ENCODE assay signal across 15 cellular contexts in the genomic region with DNA sequence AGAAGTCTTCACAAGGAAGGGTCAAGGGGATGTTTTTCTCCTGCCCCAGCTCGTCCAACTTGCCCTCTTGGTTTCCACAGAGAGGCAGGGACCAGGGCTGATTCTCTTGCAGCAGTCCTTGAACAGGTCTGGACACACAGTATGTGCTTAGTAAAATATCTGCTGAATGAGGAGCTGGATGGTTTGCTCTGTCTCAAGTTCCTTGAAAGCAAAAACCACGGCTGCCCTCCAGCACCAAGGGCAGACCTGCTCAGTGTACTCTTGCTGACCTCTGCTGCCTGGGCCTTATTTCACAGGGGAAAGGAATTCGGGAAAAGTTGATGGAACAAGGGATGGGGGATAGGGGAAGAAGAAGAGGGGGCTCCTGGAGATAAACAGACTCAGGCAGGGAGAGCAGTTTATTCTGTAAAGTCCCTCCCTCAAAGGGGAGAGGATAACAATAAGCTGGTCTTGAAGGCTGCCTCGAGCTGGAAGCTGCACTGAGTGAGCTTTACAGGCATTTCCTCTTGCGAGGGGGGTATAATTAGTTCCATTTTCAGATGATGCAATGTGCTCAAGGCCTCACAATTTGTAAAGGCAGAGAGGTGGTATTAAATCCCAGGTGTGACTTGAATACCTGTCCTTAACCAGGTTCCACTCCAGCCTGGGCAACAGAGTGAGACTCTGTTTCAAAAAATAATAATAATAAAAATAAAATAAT. TPM values are rescaled to one million over a fixed set of nuclear protein-coding genes. Genes with fewer than 3 reads are reported as not detected.
DNase-seq lines count a peak whose midpoint lies in the region; ATAC-seq, FAIRE-seq and TF ChIP-seq lines count a peak whose summit lies in the region.
"Had no signal": no experiment of that assay in that cellular context is flagged by ENCODE, and none has a peak within 500 bp of the region (broad histone marks: within the 10 kb centered on the region; RNA-seq: fewer than 3 reads in every experiment).

No MANE protein-coding gene starts in this region.

- peak; percentile 13 for FAIRE-seq in GM12891 (lab: Jason Lieb, UNC)
- FAIRE-seq: GM18507 had no signal

- no peaks in the 10 kb centered on the region for H3K27me3 ChIP-seq in left lung
- H3K27me3 ChIP-seq: adrenal gland had no signal

- peaks cover 74% of the 10 kb centered on the region for H3K4me1 Mint-ChIP-seq in T-helper 2 cell treated with Interferon-gamma antibody and Interleukin-4, amounts not matched to agents 5 μg/mL and 100 μg/mL, for 36 hours (ENCODE audit: low read depth)

- H3K4me1 ChIP-seq in left lung: peaks cover 33 to 75% of the 10 kb centered on the region in 2 donors

- no peaks in the 10 kb centered on the region for H3K27me3 Mint-ChIP-seq in T-helper 2 cell treated with Interferon-gamma antibody and Interleukin-4, amounts not matched to agents 5 μg/mL and 100 μg/mL, for 36 hours (ENCODE audit: low read depth)

- no peaks in the 10 kb centered on the region for H3K36me3 ChIP-seq in left lung
- H3K36me3 ChIP-seq: adrenal gland had no signal

- H3K9me3 ChIP-seq in left lung: no peaks in the 10 kb centered on the region
- H3K9me3 ChIP-seq: adrenal gland had no signal

- peak overlapping the region; percentile 38 for H3K4me3 Mint-ChIP-seq in T-helper 2 cell treated with Interferon-gamma antibody and Interleukin-4, amounts not matched to agents 5 μg/mL and 100 μg/mL, for 36 hours

- TF ChIP-seq POLR2A in GM12891 (IDR thresholded peaks at IDR 0.05; ENCODE audit: low read depth, low read length): no peak

- ATAC-seq in HG03280 (IDR thresholded peaks at IDR 0.05; ENCODE audit: unreplicated experiment) (peak; percentile 45), left lung (peak; percentile 9), HG02970 (IDR thresholded peaks at IDR 0.05; ENCODE audit: low FRiP score, unreplicated experiment) (no peak), GM21576 (IDR thresholded peaks at IDR 0.05; ENCODE audit: unreplicated experiment) (no peak)
- ATAC-seq: PC-3 had no signal

- TF ChIP-seq CTCF in left lung (IDR thresholded peaks at IDR 0.05) (no peak), foreskin fibroblast (IDR thresholded peaks at IDR 0.05; ENCODE audit: low read depth, low read length) (no peak)

- intact Hi-C loops in left lung (cut with DNase I): no loop called here

- H3K27ac Mint-ChIP-seq in T-helper 2 cell treated with Interferon-gamma antibody and Interleukin-4, amounts not matched to agents 5 μg/mL and 100 μg/mL, for 36 hours: peak overlapping the region; percentile 81

- peak; percentile 43 for DNase-seq in GM12891 (ENCODE audit: insufficient read length, low spot score)
- DNase-seq in T-helper 2 cell treated with Interferon-gamma antibody and Interleukin-4, amounts not matched to agents 5 μg/mL and 100 μg/mL, for 36 hours (ENCODE audit: low spot score): no peak
- DNase-seq in left lung: no peak
- no peak for DNase-seq in foreskin fibroblast
- no peak for DNase-seq in midbrain (lab: John Stamatoyannopoulos, UW)
- DNase-seq: activated CD4-positive, CD25-positive, alpha-beta regulatory T cell; adrenal gland; DMS153; GOT3; PC-3; stimulated activated CD4-positive, alpha-beta T cell treated with anti-CD3 and anti-CD28 coated beads, Interleukin-12 subunit alpha, Interleukin-12 subunit beta, amount 100 ng/mL, for 4 hours had no signal

- no peak overlapping the region for H3K4me3 ChIP-seq in left lung
- no peak overlapping the region for H3K4me3 ChIP-seq in foreskin fibroblast (ENCODE audit: low read depth in 1 of 2, low read length in 2 of 2)
- H3K4me3 ChIP-seq: adrenal gland had no signal

- peak overlapping the region; percentile 19 to 42 for H3K27ac ChIP-seq in left lung
- H3K27ac ChIP-seq: adrenal gland had no signal

- peaks cover 12% of the 10 kb centered on the region for H3K9me3 Mint-ChIP-seq in T-helper 2 cell treated with Interferon-gamma antibody and Interleukin-4, amounts not matched to agents 5 μg/mL and 100 μg/mL, for 36 hours

- H3K36me3 Mint-ChIP-seq in T-helper 2 cell treated with Interferon-gamma antibody and Interleukin-4, amounts not matched to agents 5 μg/mL and 100 μg/mL, for 36 hours (ENCODE audit: low read depth): peaks cover 39% of the 10 kb centered on the region

TF ChIP-seq in GM12891, 5 proteins besides CTCF, POLR2A, EP300 and RAD21:
- TF ChIP-seq PAX5 (IDR thresholded peaks at IDR 0.05; ENCODE audit: insufficient read depth, low read length, severe bottlenecking) (no peak), POLR2AphosphoS5 (IDR thresholded peaks at IDR 0.05; ENCODE audit: low read depth, low read length) (no peak), SPI1 (IDR thresholded peaks at IDR 0.05; ENCODE audit: low read depth, low read length) (peak; percentile 53)

RNA-seq across cellular contexts. Expression of gene KCNK5, which starts 10.3 kb away (rescaled TPM):
- 4.7 TPM for polyA plus RNA-seq in GM12891 (2012; ENCODE audit: low read depth, missing spikeins)
- 10 to 100 TPM; 12.6 to 14.5 TPM for total RNA-seq in left lung

Comparison
In these comparisons a context has a peak if more than half of its experiments do, and no peak if none do; other contexts are left out.
1. ATAC-seq: peak in HG03280 (single experiment) and left lung (single experiment); none in HG02970 (single experiment) and GM21576 (single experiment).